In the genomic region with DNA sequence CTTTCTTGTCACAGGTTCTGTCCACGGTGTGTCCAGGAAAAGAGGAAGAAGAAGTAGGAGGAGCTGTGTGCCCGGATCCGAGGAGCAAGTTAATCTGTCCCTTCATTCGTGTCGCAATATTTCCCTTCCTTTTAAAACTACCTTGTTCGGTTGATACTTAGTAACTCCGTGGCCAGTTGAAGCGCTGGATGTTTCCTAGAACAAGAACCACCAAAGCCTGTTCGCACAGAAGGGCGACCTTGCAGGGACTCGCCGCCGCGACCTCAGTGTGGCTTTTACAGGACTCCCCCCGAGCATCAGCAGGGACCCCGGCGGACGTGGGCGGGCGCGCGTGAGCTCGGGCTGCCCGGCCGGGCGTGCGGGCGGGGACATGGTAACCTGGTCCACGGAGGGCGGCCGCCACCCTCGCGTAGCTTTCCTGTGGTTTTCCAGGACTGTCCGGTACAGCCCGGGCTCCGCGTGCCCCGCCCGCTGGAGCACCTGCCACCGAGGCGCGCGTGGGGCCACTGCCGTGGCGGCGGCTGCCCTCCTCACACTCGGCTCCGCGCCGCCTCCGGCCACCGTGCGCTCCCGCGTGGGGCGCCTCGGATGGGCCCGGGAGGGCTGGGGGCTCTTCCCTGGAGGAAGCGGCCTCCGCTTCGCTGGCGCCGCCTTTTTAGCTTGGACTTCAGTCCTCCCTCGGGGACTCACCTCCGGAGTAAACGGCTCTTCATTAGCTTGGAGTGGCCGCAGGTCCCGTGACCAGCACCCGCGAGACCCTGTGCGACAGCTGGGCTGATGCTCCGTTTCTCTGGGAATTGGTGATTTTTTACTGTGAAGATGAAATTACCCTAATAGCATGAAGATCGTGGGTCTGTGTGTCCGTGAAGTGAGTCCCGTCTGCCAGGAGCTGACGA, we compare ENCODE assay signal across 1 cellular context.
TF ChIP-seq lines count a peak whose summit lies in the region.

No MANE protein-coding gene starts in this region.

TF ChIP-seq in IMR-90, 13 proteins besides CTCF, POLR2A, EP300 and RAD21:
- TF ChIP-seq FOS (IDR thresholded peaks at IDR 0.05; ENCODE audit: low read depth, low read length) (no peak), BHLHE40 (IDR thresholded peaks at IDR 0.05; ENCODE audit: low read depth, low read length) (no peak), MAFK (IDR thresholded peaks at IDR 0.05; ENCODE audit: low read depth, low read length) (no peak), CEBPB (IDR thresholded peaks at IDR 0.05; ENCODE audit: low read depth, low read length) (peak; percentile 54; the same call in 1 of the 2 replicates), RCOR1 (IDR thresholded peaks at IDR 0.05; ENCODE audit: insufficient replicate concordance, low read length) (no peak)
